1 cellular context compared by ENCODE assay signal in the genomic region with DNA sequence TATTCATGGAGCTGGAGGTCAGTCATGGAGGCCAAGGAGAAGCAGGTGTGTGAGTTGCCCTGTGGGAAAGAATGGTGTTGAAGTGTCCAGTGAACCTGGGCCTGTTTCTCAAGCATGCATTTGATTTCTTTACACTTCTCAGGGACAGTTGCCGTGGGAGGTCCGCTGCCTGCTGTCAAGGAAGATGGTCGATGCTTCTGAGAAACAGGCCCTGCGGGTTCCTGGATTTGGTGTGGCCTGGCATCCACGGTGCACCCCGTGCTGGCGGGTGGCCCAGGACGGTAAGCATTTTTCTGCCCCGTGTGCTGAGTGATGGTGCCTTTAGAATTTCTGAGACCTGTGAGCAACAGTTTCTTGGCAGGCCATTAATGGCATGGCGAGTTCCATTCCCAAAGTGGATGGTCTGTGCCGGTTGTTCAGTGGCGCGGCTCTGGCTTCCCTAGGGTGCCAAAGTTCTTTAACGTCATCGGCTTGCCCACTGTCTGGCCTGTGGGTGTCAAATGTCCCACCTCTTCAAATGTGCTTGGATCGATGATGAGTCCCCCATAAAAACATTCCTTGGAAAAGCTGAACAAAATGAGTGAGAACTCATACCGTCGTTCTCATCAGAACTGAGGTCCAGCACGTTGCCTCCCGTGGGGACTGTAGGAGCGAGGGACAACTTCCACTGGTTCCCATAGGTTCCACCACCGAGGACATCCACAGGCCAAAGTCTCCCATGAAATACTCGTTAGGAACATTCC.
TF ChIP-seq lines count a peak whose summit lies in the region.

No MANE protein-coding gene starts in this region.

TF ChIP-seq in GM12878, 131 proteins besides CTCF, POLR2A, EP300 and RAD21:
- peak; percentile 68 for TF ChIP-seq ZNF274 (IDR thresholded peaks at IDR 0.05; ENCODE audit: insufficient read depth, insufficient read length)
- TF ChIP-seq, protein P1, sequence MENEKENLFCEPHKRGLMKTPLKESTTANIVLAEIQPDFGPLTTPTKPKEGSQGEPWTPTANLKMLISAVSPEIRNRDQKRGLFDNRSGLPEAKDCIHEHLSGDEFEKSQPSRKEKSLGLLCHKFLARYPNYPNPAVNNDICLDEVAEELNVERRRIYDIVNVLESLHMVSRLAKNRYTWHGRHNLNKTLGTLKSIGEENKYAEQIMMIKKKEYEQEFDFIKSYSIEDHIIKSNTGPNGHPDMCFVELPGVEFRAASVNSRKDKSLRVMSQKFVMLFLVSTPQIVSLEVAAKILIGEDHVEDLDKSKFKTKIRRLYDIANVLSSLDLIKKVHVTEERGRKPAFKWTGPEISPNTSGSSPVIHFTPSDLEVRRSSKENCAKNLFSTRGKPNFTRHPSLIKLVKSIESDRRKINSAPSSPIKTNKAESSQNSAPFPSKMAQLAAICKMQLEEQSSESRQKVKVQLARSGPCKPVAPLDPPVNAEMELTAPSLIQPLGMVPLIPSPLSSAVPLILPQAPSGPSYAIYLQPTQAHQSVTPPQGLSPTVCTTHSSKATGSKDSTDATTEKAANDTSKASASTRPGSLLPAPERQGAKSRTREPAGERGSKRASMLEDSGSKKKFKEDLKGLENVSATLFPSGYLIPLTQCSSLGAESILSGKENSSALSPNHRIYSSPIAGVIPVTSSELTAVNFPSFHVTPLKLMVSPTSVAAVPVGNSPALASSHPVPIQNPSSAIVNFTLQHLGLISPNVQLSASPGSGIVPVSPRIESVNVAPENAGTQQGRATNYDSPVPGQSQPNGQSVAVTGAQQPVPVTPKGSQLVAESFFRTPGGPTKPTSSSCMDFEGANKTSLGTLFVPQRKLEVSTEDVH (IDR thresholded peaks at IDR 0.05; ENCODE audit: low read depth, partially characterized antibody): no peak
